31 cellular contexts compared by ENCODE assay signal in genomic region chr22:22579869-22580604, GRCh38. TPM values are rescaled to one million over a fixed set of nuclear protein-coding genes. Genes with fewer than 3 reads are reported as not detected.
"Had no signal": no experiment of that assay in that cellular context is flagged by ENCODE, and none has a peak within 500 bp of the region (broad histone marks: within the 10 kb centered on the region; RNA-seq: fewer than 3 reads in every experiment).

No MANE protein-coding gene starts in this region.

- DNase-seq: colonic mucosa; dermis blood vessel endothelial cell; effector CD8-positive, alpha-beta T cell; effector memory CD8-positive, alpha-beta T cell; endodermal cell; erythroblast; esophagus squamous epithelium; foreskin melanocyte; gastrocnemius medialis; glutamatergic neuron; head of caudate nucleus; hippocampal formation; left cardiac atrium; left lung; left ventricle myocardium superior; lower lobe of right lung; mesenchymal stem cell; mucosa of descending colon had no signal

- FAIRE-seq: endometrium, islet of Langerhans, keratinocyte had no signal

- H3K27ac ChIP-seq: colonic mucosa, epithelial cell of prostate, esophagus squamous epithelium, gastrocnemius medialis, heart right ventricle, left lung, lower lobe of right lung had no signal

- H3K9me3 ChIP-seq: colonic mucosa, esophagus squamous epithelium, gastrocnemius medialis, heart right ventricle, left lung, lower lobe of right lung, mucosa of descending colon had no signal

- H3K36me3 ChIP-seq: colonic mucosa, esophagus squamous epithelium, gastrocnemius medialis, heart right ventricle, left lung, lower lobe of right lung had no signal

- H3K4me3 ChIP-seq: colonic mucosa, esophagus squamous epithelium, gastrocnemius medialis, heart right ventricle, left lung, lower lobe of right lung, mucosa of descending colon had no signal

- ATAC-seq: effector memory CD8-positive, alpha-beta T cell; esophagus mucosa; gastrocnemius medialis; left lung; lower lobe of right lung; mucosa of descending colon had no signal

- H3K4me1 ChIP-seq: colonic mucosa, esophagus squamous epithelium, gastrocnemius medialis, heart right ventricle, left lung, lower lobe of right lung had no signal

- H3K27me3 ChIP-seq: colonic mucosa had no signal

RNA-seq across cellular contexts. Expression of gene PRAME, which starts 21.0 kb away (rescaled TPM):
- total RNA-seq: dermis blood vessel endothelial cell, esophagus mucosa, esophagus squamous epithelium, gastrocnemius medialis, glomerular endothelial cell, left cardiac atrium, left lung, left ventricle myocardium superior, lower leg skin, lower lobe of right lung, lung microvascular endothelial cell, mesenteric fat pad, mesothelial cell of epicardium, myocyte had no signal

RNA-seq across cellular contexts. Expression of gene ZNF280A, which starts 60.0 kb away (rescaled TPM):
- total RNA-seq: colonic mucosa, dermis blood vessel endothelial cell, esophagus mucosa, esophagus squamous epithelium, gastrocnemius medialis, heart right ventricle, kidney epithelial cell, left cardiac atrium, left lung, left ventricle myocardium superior, lower lobe of right lung, lung microvascular endothelial cell, mesenteric fat pad, mucosa of descending colon, myocyte had no signal
- polyA plus RNA-seq: heart right ventricle, keratinocyte had no signal
